Comparison of ENCODE assay signal across 1 cellular context in the genomic region with DNA sequence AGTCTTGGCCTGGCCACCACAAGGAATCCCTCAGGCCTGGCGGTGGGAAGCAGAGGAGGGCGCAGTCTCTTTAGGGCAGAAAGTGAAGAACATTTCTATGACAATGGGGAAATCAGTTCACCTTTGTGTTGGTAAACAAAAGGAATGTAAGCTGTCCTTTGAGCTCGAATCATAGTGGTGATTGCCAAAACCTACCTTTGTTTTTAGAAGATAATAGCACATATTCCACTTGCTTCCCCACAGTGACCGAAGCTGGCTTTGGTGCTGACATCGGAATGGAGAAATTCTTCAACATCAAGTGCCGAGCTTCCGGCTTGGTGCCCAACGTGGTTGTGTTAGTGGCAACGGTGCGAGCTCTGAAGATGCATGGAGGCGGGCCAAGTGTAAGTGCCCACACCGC.
TF ChIP-seq lines count a peak whose summit lies in the region.

No MANE protein-coding gene starts in this region.

TF ChIP-seq in HepG2, 621 proteins besides CTCF, POLR2A, EP300 and RAD21 (continued from another document):
- 0 out of 2 replicates have a peak, but pooled peaks have one; percentile 21 for TF ChIP-seq SOX5 (CRISPR knock-in tag; IDR thresholded peaks at IDR 0.05; ENCODE audit: borderline replicate concordance)
- TF ChIP-seq, protein P1, sequence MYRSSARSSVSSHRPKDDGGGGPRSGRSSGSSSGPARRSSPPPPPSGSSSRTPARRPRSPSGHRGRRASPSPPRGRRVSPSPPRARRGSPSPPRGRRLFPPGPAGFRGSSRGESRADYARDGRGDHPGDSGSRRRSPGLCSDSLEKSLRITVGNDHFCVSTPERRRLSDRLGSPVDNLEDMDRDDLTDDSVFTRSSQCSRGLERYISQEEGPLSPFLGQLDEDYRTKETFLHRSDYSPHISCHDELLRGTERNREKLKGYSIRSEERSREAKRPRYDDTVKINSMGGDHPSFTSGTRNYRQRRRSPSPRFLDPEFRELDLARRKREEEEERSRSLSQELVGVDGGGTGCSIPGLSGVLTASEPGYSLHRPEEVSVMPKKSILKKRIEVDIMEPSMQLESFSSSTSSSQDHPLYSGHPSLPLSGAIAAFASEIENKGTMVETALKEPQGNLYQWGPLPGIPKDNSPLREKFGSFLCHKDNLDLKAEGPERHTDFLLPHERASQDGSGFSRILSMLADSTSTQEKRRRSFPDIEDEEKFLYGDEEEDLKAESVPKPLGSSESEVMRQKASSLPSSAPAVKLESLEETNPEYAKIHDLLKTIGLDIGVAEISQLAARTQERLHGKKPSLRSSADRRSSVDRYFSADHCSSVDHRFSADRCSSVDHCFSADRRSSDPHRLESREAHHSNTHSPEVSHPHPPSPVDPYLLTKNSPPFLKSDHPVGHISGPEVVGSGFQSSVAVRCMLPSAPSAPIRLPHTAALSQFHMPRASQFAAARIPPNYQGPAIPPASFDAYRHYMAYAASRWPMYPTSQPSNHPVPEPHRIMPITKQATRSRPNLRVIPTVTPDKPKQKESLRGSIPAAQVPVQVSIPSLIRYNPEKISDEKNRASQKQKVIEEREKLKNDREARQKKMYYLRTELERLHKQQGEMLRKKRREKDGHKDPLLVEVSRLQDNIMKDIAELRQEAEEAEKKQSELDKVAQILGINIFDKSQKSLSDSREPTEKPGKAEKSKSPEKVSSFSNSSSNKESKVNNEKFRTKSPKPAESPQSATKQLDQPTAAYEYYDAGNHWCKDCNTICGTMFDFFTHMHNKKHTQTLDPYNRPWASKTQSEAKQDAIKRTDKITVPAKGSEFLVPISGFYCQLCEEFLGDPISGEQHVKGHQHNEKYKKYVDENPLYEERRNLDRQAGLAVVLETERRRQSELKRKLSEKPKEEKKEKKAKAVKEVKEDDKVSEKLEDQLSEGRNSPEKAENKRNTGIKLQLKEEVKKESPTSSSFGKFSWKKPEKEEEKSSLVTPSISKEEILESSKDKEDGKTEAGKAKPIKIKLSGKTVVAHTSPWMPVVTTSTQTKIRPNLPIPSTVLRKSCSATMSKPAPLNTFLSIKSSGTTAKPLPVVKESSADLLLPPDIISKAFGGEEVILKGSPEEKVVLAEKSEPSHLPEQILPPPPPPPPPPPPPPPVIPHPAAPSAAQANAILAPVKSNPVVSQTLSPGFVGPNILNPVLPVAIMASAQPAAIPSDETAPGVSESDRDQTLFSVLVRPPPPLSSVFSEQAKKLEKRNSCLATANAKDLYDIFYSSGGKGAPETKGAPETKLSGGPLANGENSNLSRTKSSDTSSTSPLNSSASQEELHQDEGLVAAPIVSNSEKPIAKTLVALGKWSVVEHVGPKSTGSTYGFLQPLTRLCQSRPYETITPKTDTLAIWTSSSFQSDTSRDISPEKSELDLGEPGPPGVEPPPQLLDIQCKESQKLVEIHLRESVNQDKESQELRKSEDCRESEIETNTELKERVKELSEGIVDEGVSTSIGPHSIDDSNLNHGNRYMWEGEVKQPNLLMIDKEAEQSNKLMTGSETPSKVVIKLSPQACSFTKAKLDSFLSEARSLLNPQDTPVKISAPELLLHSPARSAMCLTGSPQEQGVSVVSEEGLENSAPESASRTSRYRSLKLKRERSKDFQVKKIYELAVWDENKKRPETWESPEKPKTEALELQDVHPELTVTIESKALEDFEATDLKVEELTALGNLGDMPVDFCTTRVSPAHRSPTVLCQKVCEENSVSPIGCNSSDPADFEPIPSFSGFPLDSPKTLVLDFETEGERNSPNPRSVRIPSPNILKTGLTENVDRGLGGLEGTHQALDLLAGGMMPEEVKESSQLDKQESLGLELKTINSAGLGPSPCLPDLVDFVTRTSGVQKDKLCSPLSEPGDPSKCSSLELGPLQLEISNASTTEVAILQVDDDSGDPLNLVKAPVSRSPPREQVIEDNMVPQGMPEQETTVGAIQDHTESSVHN (CRISPR knock-in tag; IDR thresholded peaks at IDR 0.05) = no peak
